20 cellular contexts compared by ENCODE assay signal in genomic region chr4:148118628-148119027, GRCh38.
"Had no signal": no experiment of that assay in that cellular context is flagged by ENCODE, and none has a peak within 500 bp of the region (broad histone marks: within the 10 kb centered on the region; RNA-seq: fewer than 3 reads in every experiment).

No MANE protein-coding gene starts in this region.

- H3K4me1 ChIP-seq: lower lobe of right lung, upper lobe of right lung had no signal

- H3K4me3 Mint-ChIP-seq: activated B cell treated with CpG ODN at 0.5 μM for 24 hours; activated CD8-positive, alpha-beta T cell treated with anti-CD3 and anti-CD28 coated beads, Interleukin-2, amount 10 ng/mL, durations not matched to agents 7 days and 5 days; endodermal cell; mesothelial cell of epicardium; stimulated activated naive CD8-positive, alpha-beta T cell treated with anti-CD3 and anti-CD28 coated beads, Interleukin-15, Interleukin-2, amounts not matched to agents 100 ng/mL and 50 ng/mL, for 24 hours had no signal

- H3K27me3 Mint-ChIP-seq: activated B cell treated with CpG ODN at 0.5 μM for 24 hours; stimulated activated naive CD8-positive, alpha-beta T cell treated with anti-CD3 and anti-CD28 coated beads, Interleukin-15, Interleukin-2, amounts not matched to agents 100 ng/mL and 50 ng/mL, for 24 hours had no signal

- H3K27ac ChIP-seq: cardiac muscle cell, dorsolateral prefrontal cortex, gastroesophageal sphincter, lower lobe of right lung, neutrophil, upper lobe of right lung had no signal

- H3K27ac Mint-ChIP-seq: activated B cell treated with CpG ODN at 0.5 μM for 24 hours; activated CD8-positive, alpha-beta T cell treated with anti-CD3 and anti-CD28 coated beads, Interleukin-2, amount 10 ng/mL, durations not matched to agents 7 days and 5 days; activated naive CD4-positive, alpha-beta T cell treated with anti-CD3 and anti-CD28 coated beads, Interleukin-2, amount 50 U/mL, for 72 hours; endodermal cell; mesothelial cell of epicardium; stimulated activated naive CD8-positive, alpha-beta T cell treated with anti-CD3 and anti-CD28 coated beads, Interleukin-15, Interleukin-2, amounts not matched to agents 100 ng/mL and 50 ng/mL, for 24 hours had no signal

- H3K4me1 Mint-ChIP-seq: activated B cell treated with CpG ODN at 0.5 μM for 24 hours, endodermal cell had no signal

- H3K36me3 ChIP-seq: cardiac muscle cell, neutrophil had no signal

- ATAC-seq: activated CD8-positive, alpha-beta T cell treated with anti-CD3 and anti-CD28 coated beads, Interleukin-2, amount 10 ng/mL, durations not matched to agents 7 days and 5 days; activated naive CD4-positive, alpha-beta T cell treated with anti-CD3 and anti-CD28 coated beads, Interleukin-2, amount 50 U/mL, for 72 hours; gastroesophageal sphincter; left colon; lower lobe of right lung; upper lobe of right lung had no signal

- H3K27me3 ChIP-seq: cardiac muscle cell, dorsolateral prefrontal cortex, gastroesophageal sphincter, neutrophil, upper lobe of right lung had no signal

- H3K4me3 ChIP-seq: cardiac muscle cell, dorsolateral prefrontal cortex, gastroesophageal sphincter, lower lobe of right lung, upper lobe of right lung had no signal

- DNase-seq: activated B cell treated with CpG ODN at 0.5 μM for 24 hours; activated CD4-positive, alpha-beta T cell treated with anti-CD3 and anti-CD28 coated beads for 48 hours; activated CD8-positive, alpha-beta memory T cell treated with anti-CD3 and anti-CD28 coated beads, Interleukin-2, amount 50 U/mL, for 4 hours; activated CD8-positive, alpha-beta T cell treated with anti-CD3 and anti-CD28 coated beads, Interleukin-2, amount 10 ng/mL, durations not matched to agents 7 days and 5 days; activated gamma-delta T cell; activated T-cell treated with anti-CD3 and anti-CD28 coated beads, Interleukin-2, amount 50 U/mL, for 48 hours; dorsolateral prefrontal cortex; endodermal cell; left colon; lower lobe of right lung; posterior cingulate gyrus; right cardiac atrium; T-helper 2 cell; upper lobe of right lung had no signal
